ENCODE assay signal across 1 cellular context in the genomic region with DNA sequence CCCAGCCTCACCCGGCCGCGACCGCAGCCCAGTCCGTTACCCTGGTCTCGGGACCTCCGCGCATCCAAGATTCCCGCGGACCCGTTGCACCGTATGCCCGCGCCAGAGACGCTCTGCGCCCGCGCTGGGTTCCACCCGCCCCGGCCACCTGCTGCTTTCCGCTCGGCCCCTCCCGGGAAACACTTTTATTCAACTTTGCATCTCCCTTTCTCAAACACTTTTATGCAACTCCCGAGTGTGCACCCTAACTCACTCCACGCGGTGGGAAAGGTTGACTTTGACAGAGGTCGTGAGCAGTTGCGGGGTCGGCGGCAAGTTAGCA.
TF ChIP-seq lines count a peak whose summit lies in the region.

A gene with protein sequence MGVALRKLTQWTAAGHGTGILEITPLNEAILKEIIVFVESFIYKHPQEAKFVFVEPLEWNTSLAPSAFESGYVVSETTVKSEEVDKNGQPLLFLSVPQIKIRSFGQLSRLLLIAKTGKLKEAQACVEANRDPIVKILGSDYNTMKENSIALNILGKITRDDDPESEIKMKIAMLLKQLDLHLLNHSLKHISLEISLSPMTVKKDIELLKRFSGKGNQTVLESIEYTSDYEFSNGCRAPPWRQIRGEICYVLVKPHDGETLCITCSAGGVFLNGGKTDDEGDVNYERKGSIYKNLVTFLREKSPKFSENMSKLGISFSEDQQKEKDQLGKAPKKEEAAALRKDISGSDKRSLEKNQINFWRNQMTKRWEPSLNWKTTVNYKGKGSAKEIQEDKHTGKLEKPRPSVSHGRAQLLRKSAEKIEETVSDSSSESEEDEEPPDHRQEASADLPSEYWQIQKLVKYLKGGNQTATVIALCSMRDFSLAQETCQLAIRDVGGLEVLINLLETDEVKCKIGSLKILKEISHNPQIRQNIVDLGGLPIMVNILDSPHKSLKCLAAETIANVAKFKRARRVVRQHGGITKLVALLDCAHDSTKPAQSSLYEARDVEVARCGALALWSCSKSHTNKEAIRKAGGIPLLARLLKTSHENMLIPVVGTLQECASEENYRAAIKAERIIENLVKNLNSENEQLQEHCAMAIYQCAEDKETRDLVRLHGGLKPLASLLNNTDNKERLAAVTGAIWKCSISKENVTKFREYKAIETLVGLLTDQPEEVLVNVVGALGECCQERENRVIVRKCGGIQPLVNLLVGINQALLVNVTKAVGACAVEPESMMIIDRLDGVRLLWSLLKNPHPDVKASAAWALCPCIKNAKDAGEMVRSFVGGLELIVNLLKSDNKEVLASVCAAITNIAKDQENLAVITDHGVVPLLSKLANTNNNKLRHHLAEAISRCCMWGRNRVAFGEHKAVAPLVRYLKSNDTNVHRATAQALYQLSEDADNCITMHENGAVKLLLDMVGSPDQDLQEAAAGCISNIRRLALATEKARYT (minus strand): TSS at position 126 of the 322 bp plus-strand sequence. CDS start 3,937 bp downstream, outside the sequence.

TF ChIP-seq in HEK293, 187 proteins besides CTCF, POLR2A, EP300 and RAD21 (continued from another document):
- TF ChIP-seq, protein P1, sequence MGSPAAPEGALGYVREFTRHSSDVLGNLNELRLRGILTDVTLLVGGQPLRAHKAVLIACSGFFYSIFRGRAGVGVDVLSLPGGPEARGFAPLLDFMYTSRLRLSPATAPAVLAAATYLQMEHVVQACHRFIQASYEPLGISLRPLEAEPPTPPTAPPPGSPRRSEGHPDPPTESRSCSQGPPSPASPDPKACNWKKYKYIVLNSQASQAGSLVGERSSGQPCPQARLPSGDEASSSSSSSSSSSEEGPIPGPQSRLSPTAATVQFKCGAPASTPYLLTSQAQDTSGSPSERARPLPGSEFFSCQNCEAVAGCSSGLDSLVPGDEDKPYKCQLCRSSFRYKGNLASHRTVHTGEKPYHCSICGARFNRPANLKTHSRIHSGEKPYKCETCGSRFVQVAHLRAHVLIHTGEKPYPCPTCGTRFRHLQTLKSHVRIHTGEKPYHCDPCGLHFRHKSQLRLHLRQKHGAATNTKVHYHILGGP (tag by site-specific recombination; IDR thresholded peaks at IDR 0.05), result no peak
- no peak for TF ChIP-seq ZNF155 (tag by site-specific recombination; IDR thresholded peaks at IDR 0.05)
- TF ChIP-seq ZBTB20 (tag by site-specific recombination; IDR thresholded peaks at IDR 0.05), result no peak; the same call in 1 of the 2 replicates
- no peak for TF ChIP-seq ZFHX2 (tag by site-specific recombination; conservative IDR thresholded peaks at IDR 0.05)
- no peak for TF ChIP-seq ZNF169 (tag by site-specific recombination; IDR thresholded peaks at IDR 0.05)
- TF ChIP-seq ZNF184 (tag by site-specific recombination; IDR thresholded peaks at IDR 0.05), result no peak
- TF ChIP-seq, protein P2, sequence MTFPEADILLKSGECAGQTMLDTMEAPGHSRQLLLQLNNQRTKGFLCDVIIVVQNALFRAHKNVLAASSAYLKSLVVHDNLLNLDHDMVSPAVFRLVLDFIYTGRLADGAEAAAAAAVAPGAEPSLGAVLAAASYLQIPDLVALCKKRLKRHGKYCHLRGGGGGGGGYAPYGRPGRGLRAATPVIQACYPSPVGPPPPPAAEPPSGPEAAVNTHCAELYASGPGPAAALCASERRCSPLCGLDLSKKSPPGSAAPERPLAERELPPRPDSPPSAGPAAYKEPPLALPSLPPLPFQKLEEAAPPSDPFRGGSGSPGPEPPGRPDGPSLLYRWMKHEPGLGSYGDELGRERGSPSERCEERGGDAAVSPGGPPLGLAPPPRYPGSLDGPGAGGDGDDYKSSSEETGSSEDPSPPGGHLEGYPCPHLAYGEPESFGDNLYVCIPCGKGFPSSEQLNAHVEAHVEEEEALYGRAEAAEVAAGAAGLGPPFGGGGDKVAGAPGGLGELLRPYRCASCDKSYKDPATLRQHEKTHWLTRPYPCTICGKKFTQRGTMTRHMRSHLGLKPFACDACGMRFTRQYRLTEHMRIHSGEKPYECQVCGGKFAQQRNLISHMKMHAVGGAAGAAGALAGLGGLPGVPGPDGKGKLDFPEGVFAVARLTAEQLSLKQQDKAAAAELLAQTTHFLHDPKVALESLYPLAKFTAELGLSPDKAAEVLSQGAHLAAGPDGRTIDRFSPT (tag by site-specific recombination; IDR thresholded peaks at IDR 0.05), result peak; percentile 48; the same call in 1 of the 2 replicates
- TF ChIP-seq, protein P3, sequence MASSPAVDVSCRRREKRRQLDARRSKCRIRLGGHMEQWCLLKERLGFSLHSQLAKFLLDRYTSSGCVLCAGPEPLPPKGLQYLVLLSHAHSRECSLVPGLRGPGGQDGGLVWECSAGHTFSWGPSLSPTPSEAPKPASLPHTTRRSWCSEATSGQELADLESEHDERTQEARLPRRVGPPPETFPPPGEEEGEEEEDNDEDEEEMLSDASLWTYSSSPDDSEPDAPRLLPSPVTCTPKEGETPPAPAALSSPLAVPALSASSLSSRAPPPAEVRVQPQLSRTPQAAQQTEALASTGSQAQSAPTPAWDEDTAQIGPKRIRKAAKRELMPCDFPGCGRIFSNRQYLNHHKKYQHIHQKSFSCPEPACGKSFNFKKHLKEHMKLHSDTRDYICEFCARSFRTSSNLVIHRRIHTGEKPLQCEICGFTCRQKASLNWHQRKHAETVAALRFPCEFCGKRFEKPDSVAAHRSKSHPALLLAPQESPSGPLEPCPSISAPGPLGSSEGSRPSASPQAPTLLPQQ (tag by site-specific recombination; IDR thresholded peaks at IDR 0.05), result no peak
- TF ChIP-seq ZNF175 (tag by site-specific recombination; IDR thresholded peaks at IDR 0.05), result no peak
- TF ChIP-seq SALL2 (tag by site-specific recombination; IDR thresholded peaks at IDR 0.05; ENCODE audit: borderline replicate concordance), result no peak
- TF ChIP-seq ZNF157 (tag by site-specific recombination; IDR thresholded peaks at IDR 0.05), result no peak
- peak; percentile 1; the same call in 1 of the 2 replicates for TF ChIP-seq ZSCAN30 (tag by site-specific recombination; IDR thresholded peaks at IDR 0.05)
- no peak for TF ChIP-seq ZNF121 (tag by site-specific recombination; IDR thresholded peaks at IDR 0.05)
- TF ChIP-seq ZFP37 (tag by site-specific recombination; IDR thresholded peaks at IDR 0.05), result no peak
- no peak for TF ChIP-seq ZNF2 (tag by site-specific recombination; IDR thresholded peaks at IDR 0.05)
- TF ChIP-seq, protein P4, sequence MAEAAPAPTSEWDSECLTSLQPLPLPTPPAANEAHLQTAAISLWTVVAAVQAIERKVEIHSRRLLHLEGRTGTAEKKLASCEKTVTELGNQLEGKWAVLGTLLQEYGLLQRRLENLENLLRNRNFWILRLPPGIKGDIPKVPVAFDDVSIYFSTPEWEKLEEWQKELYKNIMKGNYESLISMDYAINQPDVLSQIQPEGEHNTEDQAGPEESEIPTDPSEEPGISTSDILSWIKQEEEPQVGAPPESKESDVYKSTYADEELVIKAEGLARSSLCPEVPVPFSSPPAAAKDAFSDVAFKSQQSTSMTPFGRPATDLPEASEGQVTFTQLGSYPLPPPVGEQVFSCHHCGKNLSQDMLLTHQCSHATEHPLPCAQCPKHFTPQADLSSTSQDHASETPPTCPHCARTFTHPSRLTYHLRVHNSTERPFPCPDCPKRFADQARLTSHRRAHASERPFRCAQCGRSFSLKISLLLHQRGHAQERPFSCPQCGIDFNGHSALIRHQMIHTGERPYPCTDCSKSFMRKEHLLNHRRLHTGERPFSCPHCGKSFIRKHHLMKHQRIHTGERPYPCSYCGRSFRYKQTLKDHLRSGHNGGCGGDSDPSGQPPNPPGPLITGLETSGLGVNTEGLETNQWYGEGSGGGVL (tag by site-specific recombination; IDR thresholded peaks at IDR 0.05), result no peak
- TF ChIP-seq ZNF558 (tag by site-specific recombination; IDR thresholded peaks at IDR 0.05), result no peak
- TF ChIP-seq ZNF324 (tag by site-specific recombination; IDR thresholded peaks at IDR 0.05), result no peak
- TF ChIP-seq, protein P5, sequence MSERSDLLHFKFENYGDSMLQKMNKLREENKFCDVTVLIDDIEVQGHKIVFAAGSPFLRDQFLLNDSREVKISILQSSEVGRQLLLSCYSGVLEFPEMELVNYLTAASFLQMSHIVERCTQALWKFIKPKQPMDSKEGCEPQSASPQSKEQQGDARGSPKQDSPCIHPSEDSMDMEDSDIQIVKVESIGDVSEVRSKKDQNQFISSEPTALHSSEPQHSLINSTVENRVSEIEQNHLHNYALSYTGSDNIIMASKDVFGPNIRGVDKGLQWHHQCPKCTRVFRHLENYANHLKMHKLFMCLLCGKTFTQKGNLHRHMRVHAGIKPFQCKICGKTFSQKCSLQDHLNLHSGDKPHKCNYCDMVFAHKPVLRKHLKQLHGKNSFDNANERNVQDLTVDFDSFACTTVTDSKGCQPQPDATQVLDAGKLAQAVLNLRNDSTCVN (tag by site-specific recombination; optimal IDR thresholded peaks at IDR 0.05), result peak; percentile 89
- no peak for TF ChIP-seq ZBTB17 (tag by site-specific recombination; IDR thresholded peaks at IDR 0.05)
- TF ChIP-seq, protein P6, sequence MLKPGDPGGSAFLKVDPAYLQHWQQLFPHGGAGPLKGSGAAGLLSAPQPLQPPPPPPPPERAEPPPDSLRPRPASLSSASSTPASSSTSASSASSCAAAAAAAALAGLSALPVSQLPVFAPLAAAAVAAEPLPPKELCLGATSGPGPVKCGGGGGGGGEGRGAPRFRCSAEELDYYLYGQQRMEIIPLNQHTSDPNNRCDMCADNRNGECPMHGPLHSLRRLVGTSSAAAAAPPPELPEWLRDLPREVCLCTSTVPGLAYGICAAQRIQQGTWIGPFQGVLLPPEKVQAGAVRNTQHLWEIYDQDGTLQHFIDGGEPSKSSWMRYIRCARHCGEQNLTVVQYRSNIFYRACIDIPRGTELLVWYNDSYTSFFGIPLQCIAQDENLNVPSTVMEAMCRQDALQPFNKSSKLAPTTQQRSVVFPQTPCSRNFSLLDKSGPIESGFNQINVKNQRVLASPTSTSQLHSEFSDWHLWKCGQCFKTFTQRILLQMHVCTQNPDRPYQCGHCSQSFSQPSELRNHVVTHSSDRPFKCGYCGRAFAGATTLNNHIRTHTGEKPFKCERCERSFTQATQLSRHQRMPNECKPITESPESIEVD (tag by site-specific recombination; IDR thresholded peaks at IDR 0.05), result no peak
- no peak for TF ChIP-seq SP2 (tag by site-specific recombination; IDR thresholded peaks at IDR 0.05)
- TF ChIP-seq, protein P7, sequence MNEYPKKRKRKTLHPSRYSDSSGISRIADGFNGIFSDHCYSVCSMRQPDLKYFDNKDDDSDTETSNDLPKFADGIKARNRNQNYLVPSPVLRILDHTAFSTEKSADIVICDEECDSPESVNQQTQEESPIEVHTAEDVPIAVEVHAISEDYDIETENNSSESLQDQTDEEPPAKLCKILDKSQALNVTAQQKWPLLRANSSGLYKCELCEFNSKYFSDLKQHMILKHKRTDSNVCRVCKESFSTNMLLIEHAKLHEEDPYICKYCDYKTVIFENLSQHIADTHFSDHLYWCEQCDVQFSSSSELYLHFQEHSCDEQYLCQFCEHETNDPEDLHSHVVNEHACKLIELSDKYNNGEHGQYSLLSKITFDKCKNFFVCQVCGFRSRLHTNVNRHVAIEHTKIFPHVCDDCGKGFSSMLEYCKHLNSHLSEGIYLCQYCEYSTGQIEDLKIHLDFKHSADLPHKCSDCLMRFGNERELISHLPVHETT (tag by site-specific recombination; IDR thresholded peaks at IDR 0.05), result no peak
- no peak for TF ChIP-seq BCL11A (tag by site-specific recombination; IDR thresholded peaks at IDR 0.05; ENCODE audit: low read depth)
- TF ChIP-seq, protein P8, sequence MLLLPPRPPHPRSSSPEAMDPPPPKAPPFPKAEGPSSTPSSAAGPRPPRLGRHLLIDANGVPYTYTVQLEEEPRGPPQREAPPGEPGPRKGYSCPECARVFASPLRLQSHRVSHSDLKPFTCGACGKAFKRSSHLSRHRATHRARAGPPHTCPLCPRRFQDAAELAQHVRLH (tag by site-specific recombination; IDR thresholded peaks at IDR 0.05), result no peak
- no peak for TF ChIP-seq ZNF335 (tag by site-specific recombination; conservative IDR thresholded peaks at IDR 0.05)
- TF ChIP-seq ZNF114 (tag by site-specific recombination; IDR thresholded peaks at IDR 0.05), result no peak
- TF ChIP-seq WT1 (tag by site-specific recombination; IDR thresholded peaks at IDR 0.05), result no peak
- no peak for TF ChIP-seq ZNF132 (tag by site-specific recombination; IDR thresholded peaks at IDR 0.05; ENCODE audit: borderline replicate concordance)
- no peak for TF ChIP-seq GFI1B (tag by site-specific recombination; IDR thresholded peaks at IDR 0.05)
- TF ChIP-seq SCRT2 (tag by site-specific recombination; IDR thresholded peaks at IDR 0.05), result peak; percentile 94
